ENCODE assay signal across 27 cellular contexts in genomic region chr13:20430296-20430695, GRCh38.
"Had no signal": no experiment of that assay in that cellular context is flagged by ENCODE, and none has a peak within 500 bp of the region (broad histone marks: within the 10 kb centered on the region; RNA-seq: fewer than 3 reads in every experiment).

No MANE protein-coding gene starts in this region.

- H3K27me3 Mint-ChIP-seq: activated B cell treated with CpG ODN at 0.5 μM for 24 hours; activated CD8-positive, alpha-beta T cell treated with anti-CD3 and anti-CD28 coated beads for 36 hours; activated naive CD8-positive, alpha-beta T cell; brain; progenitor cell of endocrine pancreas; stimulated activated naive CD8-positive, alpha-beta T cell treated with anti-CD3 and anti-CD28 coated beads, Interleukin-15, Interleukin-2, amounts not matched to agents 100 ng/mL and 50 ng/mL, for 24 hours had no signal

- H3K4me3 Mint-ChIP-seq: activated B cell treated with CpG ODN at 0.5 μM for 24 hours; activated CD8-positive, alpha-beta T cell treated with anti-CD3 and anti-CD28 coated beads for 36 hours; activated naive CD8-positive, alpha-beta T cell; brain; immature natural killer cell; nephron; stimulated activated naive CD8-positive, alpha-beta T cell treated with anti-CD3 and anti-CD28 coated beads, Interleukin-15, Interleukin-2, amounts not matched to agents 100 ng/mL and 50 ng/mL, for 24 hours had no signal

- H3K9me3 ChIP-seq: heart left ventricle, left ventricle myocardium inferior, ovary, right lobe of liver, thoracic aorta had no signal

- ATAC-seq: activated CD8-positive, alpha-beta T cell treated with anti-CD3 and anti-CD28 coated beads for 36 hours; heart left ventricle had no signal

- H3K4me3 ChIP-seq: coronary artery, dorsolateral prefrontal cortex, heart left ventricle, left ventricle myocardium inferior, lung, ovary, right lobe of liver, thoracic aorta had no signal

- H3K9me3 Mint-ChIP-seq: activated CD8-positive, alpha-beta T cell treated with anti-CD3 and anti-CD28 coated beads for 36 hours; activated T-helper 2 cell treated with anti-CD3 and anti-CD28 coated beads, Interferon-gamma antibody, Interleukin-2, Interleukin-4, amounts not matched to agents 10 μg/mL and 5 μg/mL and 100 μg/mL, durations not matched to agents 14 hours and 24 hours and 36 hours; brain; immature natural killer cell; nephron had no signal

- H3K27me3 ChIP-seq: dorsolateral prefrontal cortex, heart left ventricle, ovary, right lobe of liver had no signal

- H3K36me3 ChIP-seq: ovary had no signal

- H3K27ac ChIP-seq: coronary artery, heart left ventricle, left ventricle myocardium inferior, ovary, right lobe of liver, thoracic aorta had no signal

- DNase-seq: activated B cell treated with CpG ODN at 0.5 μM for 24 hours; activated CD4-positive, alpha-beta T cell treated with anti-CD3 and anti-CD28 coated beads, Interleukin-2, amount 50 U/mL, for 1 hour; activated CD8-positive, alpha-beta T cell treated with anti-CD3 and anti-CD28 coated beads for 36 hours; activated T-cell treated with anti-CD3 and anti-CD28 coated beads, Interleukin-2, amount 50 U/mL, for 48 hours; anterior cingulate cortex; dorsolateral prefrontal cortex; effector memory CD4-positive, alpha-beta T cell; erythroblast; foreskin fibroblast; heart left ventricle; hypothalamus; immature natural killer cell; left ventricle myocardium inferior; ovary; stimulated activated CD4-positive, alpha-beta T cell treated with anti-CD3 and anti-CD28 coated beads, Interleukin-12 subunit alpha, Interleukin-12 subunit beta, amount 100 ng/mL, for 4 hours; stimulated activated CD4-positive, alpha-beta T cell treated with anti-CD3 and anti-CD28 coated beads, Interleukin-4, amount 100 ng/mL, for 1 hour; trophoblast cell had no signal

- H3K27ac Mint-ChIP-seq: activated B cell treated with CpG ODN at 0.5 μM for 24 hours; activated CD8-positive, alpha-beta T cell treated with anti-CD3 and anti-CD28 coated beads for 36 hours; activated naive CD8-positive, alpha-beta T cell; activated T-helper 2 cell treated with anti-CD3 and anti-CD28 coated beads, Interferon-gamma antibody, Interleukin-2, Interleukin-4, amounts not matched to agents 10 μg/mL and 5 μg/mL and 100 μg/mL, durations not matched to agents 14 hours and 24 hours and 36 hours; immature natural killer cell; progenitor cell of endocrine pancreas; stimulated activated naive CD8-positive, alpha-beta T cell treated with anti-CD3 and anti-CD28 coated beads, Interleukin-15, Interleukin-2, amounts not matched to agents 100 ng/mL and 50 ng/mL, for 24 hours had no signal
